ENCODE assay signal across 1 cellular context in genomic region chr12:89663577-89664357, GRCh38.
TF ChIP-seq lines count a peak whose summit lies in the region.

No MANE protein-coding gene starts in this region.

TF ChIP-seq in K562, 482 proteins besides CTCF, POLR2A, EP300 and RAD21 (continued from another document and continues in another):
- TF ChIP-seq ETV6 (IDR thresholded peaks at IDR 0.05; ENCODE audit: borderline replicate concordance in 1 of 2, low read depth in 2 of 2, low read length in 1 of 2) = no peak
- TF ChIP-seq ETV6 (CRISPR knock-in tag; IDR thresholded peaks at IDR 0.05; ENCODE audit: borderline replicate concordance) = no peak
- TF ChIP-seq SIN3A (IDR thresholded peaks at IDR 0.05; ENCODE audit: borderline replicate concordance in 2 of 2, control insufficient read depth in 1 of 2, low read depth in 2 of 2, low read length in 2 of 2) = no peak
- TF ChIP-seq HNRNPLL (IDR thresholded peaks at IDR 0.05; ENCODE audit: low read depth, low read length, poor library complexity, severe bottlenecking) = no peak
- peak; percentile 96 for TF ChIP-seq ZEB2 (IDR thresholded peaks at IDR 0.05)
- no peak for TF ChIP-seq CREB1 (IDR thresholded peaks at IDR 0.05)
- TF ChIP-seq CREB1 (CRISPR knock-in tag; IDR thresholded peaks at IDR 0.05) = no peak
- no peak for TF ChIP-seq FOXA3 (CRISPR knock-in tag; conservative IDR thresholded peaks at IDR 0.05 in 1 of 2, IDR thresholded peaks at IDR 0.05 in 1 of 2)
- TF ChIP-seq E2F6 (IDR thresholded peaks at IDR 0.05; ENCODE audit: borderline replicate concordance in 1 of 2, extremely low read depth in 1 of 2, insufficient read depth in 1 of 2, insufficient read length in 1 of 2, low read depth in 1 of 2, low read length in 1 of 2, poor library complexity in 1 of 2, severe bottlenecking in 1 of 2) = no peak
- no peak for TF ChIP-seq THAP12 (CRISPR knock-in tag; IDR thresholded peaks at IDR 0.05)
- TF ChIP-seq ZNF175 (CRISPR knock-in tag; IDR thresholded peaks at IDR 0.05; ENCODE audit: low read depth) = peak; percentile 47; the same call in 1 of the 2 replicates
- TF ChIP-seq TRIM25 (IDR thresholded peaks at IDR 0.05; ENCODE audit: borderline replicate concordance) = no peak
- no peak for TF ChIP-seq ZBTB17 (CRISPR knock-in tag; IDR thresholded peaks at IDR 0.05)
- no peak for TF ChIP-seq RREB1 (CRISPR knock-in tag; IDR thresholded peaks at IDR 0.05)
- no peak for TF ChIP-seq ZC3H8 (IDR thresholded peaks at IDR 0.05)
- TF ChIP-seq HMGN3 (IDR thresholded peaks at IDR 0.05; ENCODE audit: borderline replicate concordance, extremely low read depth, insufficient read length, low read depth, low read length) = no peak
- TF ChIP-seq HMGXB4 (CRISPR knock-in tag; IDR thresholded peaks at IDR 0.05) = no peak
- no peak for TF ChIP-seq KAT2B (IDR thresholded peaks at IDR 0.05; ENCODE audit: low read depth, low read length)
- TF ChIP-seq ZNF407 (IDR thresholded peaks at IDR 0.05; ENCODE audit: low read depth) = no peak
- TF ChIP-seq CBFB (CRISPR knock-in tag; IDR thresholded peaks at IDR 0.05) = no peak
- no peak for TF ChIP-seq ZNF23 (CRISPR knock-in tag; IDR thresholded peaks at IDR 0.05)
- no peak for TF ChIP-seq FOXP4 (CRISPR knock-in tag; IDR thresholded peaks at IDR 0.05; ENCODE audit: borderline replicate concordance)
- no peak for TF ChIP-seq TARDBP (IDR thresholded peaks at IDR 0.05)
- TF ChIP-seq SP1 (CRISPR knock-in tag; IDR thresholded peaks at IDR 0.05) = no peak
- TF ChIP-seq MED1 (CRISPR knock-in tag; IDR thresholded peaks at IDR 0.05; ENCODE audit: borderline replicate concordance) = no peak
- TF ChIP-seq STAT5B (CRISPR knock-in tag; IDR thresholded peaks at IDR 0.05) = no peak
- TF ChIP-seq NCOA4 (IDR thresholded peaks at IDR 0.05; ENCODE audit: partially characterized antibody) = no peak
- TF ChIP-seq ZNF124 (CRISPR knock-in tag; IDR thresholded peaks at IDR 0.05) = no peak
- no peak for TF ChIP-seq ZNF778 (CRISPR knock-in tag; IDR thresholded peaks at IDR 0.05)
- no peak for TF ChIP-seq ZNF668 (CRISPR knock-in tag; IDR thresholded peaks at IDR 0.05)
- TF ChIP-seq MXD1 (CRISPR knock-in tag; IDR thresholded peaks at IDR 0.05; ENCODE audit: borderline replicate concordance, poor library complexity, severe bottlenecking) = no peak
- no peak for TF ChIP-seq PRMT5 (CRISPR knock-in tag; IDR thresholded peaks at IDR 0.05)
- no peak for TF ChIP-seq NUFIP1 (IDR thresholded peaks at IDR 0.05; ENCODE audit: partially characterized antibody)
- TF ChIP-seq PHF20 (IDR thresholded peaks at IDR 0.05; ENCODE audit: partially characterized antibody) = no peak
- TF ChIP-seq HDAC6 (IDR thresholded peaks at IDR 0.05; ENCODE audit: low read depth, low read length) = no peak
- no peak for TF ChIP-seq GATAD2B (IDR thresholded peaks at IDR 0.05; ENCODE audit: borderline replicate concordance)
- TF ChIP-seq U2AF2 (optimal IDR thresholded peaks at IDR 0.05; ENCODE audit: low read depth, low read length) = no peak
